ENCODE assay signal across 9 cellular contexts in genomic region chr5:138241688-138242547, GRCh38. TPM values are rescaled to one million over a fixed set of nuclear protein-coding genes. Genes with fewer than 3 reads are reported as not detected.
DNase-seq lines count a peak whose midpoint lies in the region; ATAC-seq and TF ChIP-seq lines count a peak whose summit lies in the region.
"Had no signal": no experiment of that assay in that cellular context is flagged by ENCODE, and none has a peak within 500 bp of the region (broad histone marks: within the 10 kb centered on the region; RNA-seq: fewer than 3 reads in every experiment).

No MANE protein-coding gene starts in this region.

- no peaks in the 10 kb centered on the region for H3K9me3 ChIP-seq in body of pancreas

- ATAC-seq in body of pancreas (peak; percentile 76), GM19395 (IDR thresholded peaks at IDR 0.05; ENCODE audit: unreplicated experiment) (no peak), GM21367 (IDR thresholded peaks at IDR 0.05; ENCODE audit: unreplicated experiment) (no peak)
- ATAC-seq: HCT116 had no signal

- H3K9me3 Mint-ChIP-seq in CD14-positive monocyte (no peaks in the 10 kb centered on the region), immature natural killer cell (no peaks in the 10 kb centered on the region)

- H3K36me3 ChIP-seq in body of pancreas (replicated peaks in 1 of 2; ENCODE audit: insufficient read depth in 1 of 2, low read depth in 2 of 2) = no peaks in the 10 kb centered on the region

- WGBS in body of pancreas, 2 donors = 4 to 11% methylated on average over 25 to 67 of the region's 67 CpGs

- no peak for TF ChIP-seq CTCF in CD14-positive monocyte (IDR thresholded peaks at IDR 0.05)
- TF ChIP-seq CTCF in body of pancreas (IDR thresholded peaks at IDR 0.05) = peak in 1 of 7 experiments; percentile 11

- no peaks in the 10 kb centered on the region for H3K36me3 Mint-ChIP-seq in CD14-positive monocyte
- H3K36me3 Mint-ChIP-seq in immature natural killer cell = no peaks in the 10 kb centered on the region

- peaks cover 14% of the 10 kb centered on the region for H3K4me1 ChIP-seq in body of pancreas

- H3K4me3 ChIP-seq in body of pancreas (peak overlapping the region in 1 of 2 donors; percentile 18), skin epidermis (peak overlapping the region; percentile 15 to 40 (median 24))

- H3K27ac Mint-ChIP-seq in CD14-positive monocyte (no peak overlapping the region), immature natural killer cell (no peak overlapping the region)

- peaks cover 17 to 34% (median 25%) of the 10 kb centered on the region in 3 donors for H3K27me3 Mint-ChIP-seq in CD14-positive monocyte (ENCODE audit: low read depth in 3 of 3)
- peaks cover 10 to 13% (median 12%) of the 10 kb centered on the region in 3 donors for H3K27me3 Mint-ChIP-seq in immature natural killer cell (ENCODE audit: low read depth in 3 of 3)

- H3K27me3 ChIP-seq in body of pancreas = no peaks in the 10 kb centered on the region

- H3K27ac ChIP-seq in body of pancreas (peak overlapping the region in 3 of 4 donors; percentile 14 to 53 (median 33)), skin epidermis (peak overlapping the region in 8 of 21 experiments; percentile 3 to 67 (median 30))

- H3K4me1 Mint-ChIP-seq in CD14-positive monocyte (peaks cover 20% of the 10 kb centered on the region), immature natural killer cell (peaks cover 10 to 21% of the 10 kb centered on the region in 2 donors)

- intact Hi-C loops in CD14-positive monocyte (cut with micrococcal nuclease) (no loop called here), body of pancreas (cut with DNase I) (no loop called here)

- H3K4me3 Mint-ChIP-seq in CD14-positive monocyte (peak overlapping the region; percentile 71 to 83), immature natural killer cell (peak overlapping the region; percentile 39 to 67 (median 57))

- peak in 1 of 3 donors; percentile 14 for TF ChIP-seq POLR2A in body of pancreas (IDR thresholded peaks at IDR 0.05)

- DNase-seq in CD14-positive monocyte (ENCODE audit: low spot score) (no peak), HuH-7.5 (ENCODE audit: low spot score) (peak; percentile 58), body of pancreas (peak; percentile 40 to 57 (median 52)), immature natural killer cell (no peak), NCI-H1092 treated with DMSO at 0.1 percent for 48 hours (lab: John Stamatoyannopoulos, UW) (no peak)

RNA-seq across cellular contexts. Expression of gene CDC23, which starts 28.8 kb away (rescaled TPM):
- polyA plus RNA-seq in CD14-positive monocyte = 10 to 100 TPM; 12.8 to 15.9 TPM
- total RNA-seq in body of pancreas = 10 to 100 TPM in 1 of 2 donors, 1 to 10 TPM in 1; 6.6 to 16.6 TPM
- polyA plus RNA-seq in immature natural killer cell = 10 to 100 TPM; 15.3 to 28.2 (median 23.6) TPM

RNA-seq across cellular contexts. Expression of gene GFRA3, which starts 32.5 kb away (rescaled TPM):
- not detected for polyA plus RNA-seq in CD14-positive monocyte
- 1 to 10 TPM; 1.8 to 4.3 TPM for total RNA-seq in body of pancreas
- polyA plus RNA-seq in immature natural killer cell = not detected

Comparison
In these comparisons a context has a peak if more than half of its experiments do, and no peak if none do; other contexts are left out.
1. DNase-seq: peak in HuH-7.5 (single experiment) and body of pancreas (4 of 4); none in CD14-positive monocyte (single experiment), immature natural killer cell (0 of 3) and NCI-H1092 treated with DMSO at 0.1 percent for 48 hours (single experiment).